In genomic region chr11:17755891-17756290, GRCh38 we compare ENCODE assay signal across 37 cellular contexts. TPM values are rescaled to one million over a fixed set of nuclear protein-coding genes. Genes with fewer than 3 reads are reported as not detected.
"Had no signal": no experiment of that assay in that cellular context is flagged by ENCODE, and none has a peak within 500 bp of the region (broad histone marks: within the 10 kb centered on the region; RNA-seq: fewer than 3 reads in every experiment).

No MANE protein-coding gene starts in this region.

- DNase-seq: Karpas-422, Kasumi-1, MG63, MM.1S, MV-4-11, NCI-H1048, NCI-H1092, NCI-H1092 treated with DMSO at 0.1 percent for 48 hours, NCI-H1105, NCI-H1105 treated with DMSO at 0.1 percent for 48 hours, NCI-H1417, NCI-H1417 treated with DMSO at 0.1 percent for 48 hours, NCI-H1436, NCI-H1436 treated with DMSO at 0.1 percent for 48 hours, NCI-H146, NCI-H1694, NCI-H1694 treated with DMSO at 0.1 percent for 48 hours, NCI-H187, NCI-H187 treated with DMSO at 0.1 percent for 48 hours, NCI-H1930, NCI-H2029, NCI-H2029 treated with DMSO at 0.1 percent for 48 hours, NCI-H2081, NCI-H2081 treated with DMSO at 0.1 percent for 48 hours, NCI-H2107, NCI-H2171, NCI-H2171 treated with DMSO at 0.1 percent for 48 hours, NCI-H2227 treated with DMSO at 0.1 percent for 48 hours, NCI-H226, NCI-H345, NCI-H446, NCI-H446 treated with DMSO at 0.1 percent for 48 hours, NCI-H510A had no signal

- H3K9ac ChIP-seq: KMS-11 had no signal

- H3K36me3 ChIP-seq: MG63 had no signal

- H3K4me2 ChIP-seq: KMS-11 had no signal

- H3K9me3 ChIP-seq: MG63 had no signal

- H3K27me3 ChIP-seq: MG63 had no signal

- H3K4me3 ChIP-seq: MG63 had no signal

- H3K27ac ChIP-seq: KMS-11 had no signal

RNA-seq across cellular contexts. Expression of gene KCNC1, which starts 21.3 kb away (rescaled TPM):
- total RNA-seq: M059J, MCF 10A, NCI-H460 had no signal

RNA-seq across cellular contexts. Expression of gene MYOD1, which starts 36.5 kb away (rescaled TPM):
- total RNA-seq: MCF 10A had no signal
